ENCODE assay signal across 1 cellular context in the genomic region with DNA sequence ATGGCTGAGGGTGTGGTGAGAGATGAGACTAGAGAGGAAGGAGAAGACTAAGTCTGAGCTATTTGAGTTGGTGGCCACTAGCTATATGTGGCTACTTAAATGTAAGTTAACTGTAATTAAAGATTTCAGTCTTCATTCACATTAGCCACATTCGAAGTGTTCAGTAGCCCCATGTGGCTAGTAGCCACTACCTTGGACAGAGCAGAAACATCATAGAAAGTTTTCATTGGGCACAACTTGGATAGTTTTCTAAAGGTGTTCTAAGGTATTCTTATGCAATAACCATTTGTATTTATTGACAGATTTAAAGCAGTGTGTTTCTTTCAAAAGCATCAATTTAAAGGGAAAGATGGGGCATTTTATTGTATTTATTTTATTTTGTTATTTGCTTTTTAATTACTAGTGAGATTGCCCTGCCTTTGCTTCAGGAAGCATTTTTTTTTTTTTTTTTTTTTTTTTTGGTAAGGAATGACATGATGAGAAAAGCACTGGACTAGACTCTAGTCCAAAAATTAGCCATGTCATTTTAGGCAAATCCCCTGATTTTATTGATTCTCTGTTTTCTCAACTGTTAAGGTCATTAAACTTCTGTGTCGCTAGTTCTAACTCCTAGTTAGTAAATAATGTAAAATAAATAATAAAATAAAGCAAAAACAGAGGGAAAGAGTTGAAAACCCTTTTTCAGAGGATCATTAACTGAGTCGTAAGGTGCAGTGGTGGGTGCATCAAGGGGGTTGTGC.
TF ChIP-seq lines count a peak whose summit lies in the region.

No MANE protein-coding gene starts in this region.

TF ChIP-seq in Ishikawa, 13 proteins besides CTCF, POLR2A, EP300 and RAD21 (continued from another document):
- no peak for TF ChIP-seq CREB1 (IDR thresholded peaks at IDR 0.05; ENCODE audit: low read depth)
- no peak for TF ChIP-seq YY1 (IDR thresholded peaks at IDR 0.05; ENCODE audit: low read depth)
